Comparison of ENCODE assay signal across 1 cellular context in genomic region chr14:60668431-60669112, GRCh38.
TF ChIP-seq lines count a peak whose summit lies in the region.

No MANE protein-coding gene starts in this region.

TF ChIP-seq in HepG2, 621 proteins besides CTCF, POLR2A, EP300 and RAD21 (continued from another document):
- TF ChIP-seq AFF4 (CRISPR knock-in tag; IDR thresholded peaks at IDR 0.05) (no peak), CREM (IDR thresholded peaks at IDR 0.05) (no peak), CREM (CRISPR knock-in tag; IDR thresholded peaks at IDR 0.05) (no peak), ZBTB7B (CRISPR knock-in tag; IDR thresholded peaks at IDR 0.05) (no peak)
TF ChIP-seq in HepG2: peak in this region for 7.
